Comparison of ENCODE assay signal across 31 cellular contexts in genomic region chr16:66373667-66374066, GRCh38. TPM values are rescaled to one million over a fixed set of nuclear protein-coding genes. Genes with fewer than 3 reads are reported as not detected.
DNase-seq lines count a peak whose midpoint lies in the region; ATAC-seq, FAIRE-seq and TF ChIP-seq lines count a peak whose summit lies in the region.
"Had no signal": no experiment of that assay in that cellular context is flagged by ENCODE, and none has a peak within 500 bp of the region (broad histone marks: within the 10 kb centered on the region; RNA-seq: fewer than 3 reads in every experiment).

No MANE protein-coding gene starts in this region.

- H3K9me3 ChIP-seq in HepG2 (ENCODE audit: low read length), result no peaks in the 10 kb centered on the region
- H3K9me3 ChIP-seq in right lobe of liver, result no peaks in the 10 kb centered on the region
- no peaks in the 10 kb centered on the region for H3K9me3 ChIP-seq in K562 (replicated peaks; ENCODE audit: control insufficient read depth, insufficient read depth, low read depth, low read length)
- H3K9me3 ChIP-seq in endothelial cell of umbilical vein (replicated peaks; ENCODE audit: control insufficient read depth, insufficient read depth, low read length), result no peaks in the 10 kb centered on the region
- no peaks in the 10 kb centered on the region for H3K9me3 ChIP-seq in subcutaneous abdominal adipose tissue (ENCODE audit: control insufficient read depth in 5 of 5, low read length in 5 of 5)
- H3K9me3 ChIP-seq: BE2C, BLaER1 had no signal

- no peak overlapping the region for H3K9ac ChIP-seq in HepG2 (ENCODE audit: insufficient read depth, low read depth, low read length)
- H3K9ac ChIP-seq in K562 (ENCODE audit: insufficient read depth in 1 of 2, low read depth in 2 of 2, low read length in 2 of 2), result no peak overlapping the region
- H3K9ac ChIP-seq in endothelial cell of umbilical vein (replicated peaks; ENCODE audit: extremely low read depth, insufficient read depth, low read length), result no peak overlapping the region
- H3K9ac ChIP-seq in subcutaneous abdominal adipose tissue (ENCODE audit: low read length in 5 of 5), result no peak overlapping the region
- H3K9ac ChIP-seq: BLaER1 had no signal

- POLR2A ChIA-PET in HepG2 (lab: Yijun Ruan, JAX), result no interaction called here
- POLR2A ChIA-PET in K562 (lab: Yijun Ruan, JAX), result no interaction called here
- POLR2A ChIA-PET in endothelial cell of umbilical vein (lab: Charles Lee), result no interaction called here

- TF ChIP-seq CTCF in HepG2 (CRISPR knock-in tag; IDR thresholded peaks at IDR 0.05), result no peak
- no peak for TF ChIP-seq CTCF in right lobe of liver (IDR thresholded peaks at IDR 0.05)
- TF ChIP-seq CTCF in K562 (IDR thresholded peaks at IDR 0.05 in 2 of 3, conservative IDR thresholded peaks at IDR 0.05 in 1 of 3; ENCODE audit: insufficient read depth in 2 of 3, low read depth in 1 of 3, low read length in 3 of 3), result no peak
- no peak for TF ChIP-seq CTCF in endothelial cell of umbilical vein (IDR thresholded peaks at IDR 0.05; ENCODE audit: extremely low read depth in 1 of 2, insufficient read depth in 1 of 2, low read depth in 1 of 2, low read length in 2 of 2)

- H3K4me3 ChIP-seq in HepG2 (replicated peaks in 1 of 3; ENCODE audit: insufficient read depth in 1 of 3, low read depth in 2 of 3, low read length in 3 of 3) (no peak overlapping the region), right lobe of liver (no peak overlapping the region), K562 (no peak overlapping the region), endothelial cell of umbilical vein (replicated peaks in 1 of 3; ENCODE audit: insufficient read depth in 1 of 3, low read depth in 1 of 3, low read length in 3 of 3) (no peak overlapping the region), subcutaneous abdominal adipose tissue (ENCODE audit: low read depth in 1 of 5, low read length in 5 of 5) (no peak overlapping the region)
- H3K4me3 ChIP-seq: BLaER1, GM12878 had no signal

- no peak for TF ChIP-seq EP300 in HepG2 (IDR thresholded peaks at IDR 0.05; ENCODE audit: low read depth in 2 of 2, low read length in 2 of 2)
- no peak for TF ChIP-seq EP300 in HepG2 (CRISPR knock-in tag; IDR thresholded peaks at IDR 0.05; ENCODE audit: borderline replicate concordance)
- no peak for TF ChIP-seq EP300 in K562 (IDR thresholded peaks at IDR 0.05; ENCODE audit: low read length)

- TF ChIP-seq POLR2A in HepG2 (IDR thresholded peaks at IDR 0.05; ENCODE audit: insufficient read depth in 1 of 2, low read depth in 2 of 2, low read length in 2 of 2) (no peak), right lobe of liver (IDR thresholded peaks at IDR 0.05) (no peak), K562 (conservative IDR thresholded peaks at IDR 0.05) (no peak), endothelial cell of umbilical vein (IDR thresholded peaks at IDR 0.05; ENCODE audit: low read depth, low read length) (no peak)

- FAIRE-seq in HepG2 (lab: Jason Lieb, UNC), result no peak
- FAIRE-seq in K562 (lab: Jason Lieb, UNC), result no peak
- FAIRE-seq in endothelial cell of umbilical vein (lab: Jason Lieb, UNC), result no peak
- FAIRE-seq: A204.1, GM12878, GM12892, GM18507 had no signal

- TF ChIP-seq RAD21 in HepG2 (CRISPR knock-in tag; IDR thresholded peaks at IDR 0.05) (no peak), K562 (CRISPR knock-in tag; conservative IDR thresholded peaks at IDR 0.05 in 1 of 2, IDR thresholded peaks at IDR 0.05 in 1 of 2) (no peak)

- intact Hi-C loops in HepG2 (cut with micrococcal nuclease; ENCODE audit: unreplicated experiment) (no loop called here), right lobe of liver (cut with DNase I) (no loop called here), K562 (cut with micrococcal nuclease) (no loop called here), endothelial cell of umbilical vein (cut with micrococcal nuclease) (no loop called here)

- no peaks in the 10 kb centered on the region for H3K9me1 ChIP-seq in K562 (ENCODE audit: control insufficient read depth, insufficient read depth, low read length)
- H3K9me1 ChIP-seq in endothelial cell of umbilical vein (replicated peaks; ENCODE audit: control insufficient read depth, extremely low read depth, insufficient read depth, low read length), result no peaks in the 10 kb centered on the region

- H3K36me3 ChIP-seq in HepG2 (replicated peaks in 1 of 2; ENCODE audit: control insufficient read depth in 1 of 2, insufficient read depth in 2 of 2, low read length in 2 of 2), result no peaks in the 10 kb centered on the region
- H3K36me3 ChIP-seq in right lobe of liver, result no peaks in the 10 kb centered on the region
- no peaks in the 10 kb centered on the region for H3K36me3 ChIP-seq in K562 (ENCODE audit: control insufficient read depth, insufficient read depth, low read length)
- H3K36me3 ChIP-seq in endothelial cell of umbilical vein (ENCODE audit: control insufficient read depth in 2 of 2, extremely low read depth in 1 of 2, insufficient read depth in 2 of 2, low read length in 2 of 2), result peaks cover 29 to 32% of the 10 kb centered on the region in 2 experiments
- H3K36me3 ChIP-seq in subcutaneous abdominal adipose tissue (ENCODE audit: control insufficient read depth in 5 of 5, insufficient read depth in 5 of 5, low read length in 5 of 5), result peaks cover 0 to 7% (median 4%) of the 10 kb centered on the region in 5 donors
- H3K36me3 ChIP-seq: BE2C, BLaER1 had no signal

- BruUV-seq in HepG2 (replicated peaks; lab: Mats Ljungman, UMichigan) (no TSS peak), K562 (replicated peaks; lab: Mats Ljungman, UMichigan) (no TSS peak), endothelial cell of umbilical vein (replicated peaks; lab: Mats Ljungman, UMichigan) (no TSS peak)

- DNase-seq in HepG2 (ENCODE audit: low spot score), result no peak
- no peak for DNase-seq in right lobe of liver
- no peak for DNase-seq in K562 (ENCODE audit: extremely low read depth in 1 of 4, low spot score in 3 of 4)
- DNase-seq in endothelial cell of umbilical vein (ENCODE audit: low read depth, low spot score), result no peak
- DNase-seq in effector CD4-positive, alpha-beta T cell, result no peak
- DNase-seq: 8988T; ACHN; BE2C; C1 segment of cervical spinal cord; CD4-positive, alpha-beta memory T cell; CD4-positive, CD25-positive, alpha-beta regulatory T cell; CD8-positive, alpha-beta memory T cell; COR-L47; DMS 273 treated with DMSO at 0.1 percent for 48 hours; DMS153; DMS79; DND-41; EL; GDM1 had no signal

- in situ Hi-C loops in HepG2 (cut with HindIII; ENCODE audit: extremely low pct_ligation_motif_present, low pct_unique_long_range_greater_than_20kb), result no loop called here
- in situ Hi-C loops in K562 (cut with MboI), result no loop called here

- H3K4me2 ChIP-seq in HepG2 (ENCODE audit: low read depth, low read length) (no peak overlapping the region), K562 (ENCODE audit: insufficient read depth, low read length) (no peak overlapping the region), endothelial cell of umbilical vein (ENCODE audit: insufficient read depth, low read length) (no peak overlapping the region)
- H3K4me2 ChIP-seq: BLaER1 had no signal

- dilution Hi-C loops in endothelial cell of umbilical vein (cut with MboI; ENCODE audit: extremely low pct_ligation_motif_present, low sequenced_read_pairs), result no loop called here

- H3K4me1 ChIP-seq in HepG2 (ENCODE audit: insufficient read depth, low read length), result peaks cover 41% of the 10 kb centered on the region
- peaks cover 0 to 7% (median 0%) of the 10 kb centered on the region in 4 donors for H3K4me1 ChIP-seq in right lobe of liver
- H3K4me1 ChIP-seq in K562 (replicated peaks in 1 of 2; ENCODE audit: control insufficient read depth in 2 of 2, insufficient read depth in 2 of 2, low read length in 2 of 2), result no peaks in the 10 kb centered on the region; a peak in 1 of 5 replicates
- H3K4me1 ChIP-seq in endothelial cell of umbilical vein (ENCODE audit: control insufficient read depth, extremely low read depth, insufficient read depth, low read length), result peaks cover 96% of the 10 kb centered on the region
- peaks cover 0 to 86% (median 14%) of the 10 kb centered on the region in 5 donors for H3K4me1 ChIP-seq in subcutaneous abdominal adipose tissue (ENCODE audit: control insufficient read depth in 5 of 5, insufficient read depth in 5 of 5, low read length in 5 of 5)
- H3K4me1 ChIP-seq: BE2C had no signal

- H3K27ac ChIP-seq in HepG2 (ENCODE audit: extremely low read length, insufficient read depth, low read length) (no peak overlapping the region), right lobe of liver (no peak overlapping the region), K562 (ENCODE audit: extremely low read depth, low read depth, low read length) (no peak overlapping the region), endothelial cell of umbilical vein (ENCODE audit: insufficient read depth, low read depth, low read length) (peak overlapping the region; percentile 49), subcutaneous abdominal adipose tissue (ENCODE audit: low read depth, low read length) (peak overlapping the region; percentile 19)
- H3K27ac ChIP-seq: BLaER1 had no signal

- H4K20me1 ChIP-seq in HepG2 (ENCODE audit: insufficient read depth, low read length) (no peaks in the 10 kb centered on the region), K562 (replicated peaks; ENCODE audit: control insufficient read depth, insufficient read depth, low read length) (peaks cover 3% of the 10 kb centered on the region; the same call in 1 of the 2 replicates), endothelial cell of umbilical vein (replicated peaks; ENCODE audit: control insufficient read depth, extremely low read depth, insufficient read depth, low read length) (no peaks in the 10 kb centered on the region)
- H4K20me1 ChIP-seq: BLaER1 had no signal

- CTCF ChIA-PET in HepG2 (lab: Yijun Ruan, JAX; ENCODE audit: low intra/inter-chr PET ratio, low total read pairs), result no interaction called here
- CTCF ChIA-PET in K562 (lab: Yijun Ruan, JAX; ENCODE audit: low intra/inter-chr PET ratio), result no interaction called here
- CTCF ChIA-PET in endothelial cell of umbilical vein (lab: Charles Lee), result interaction anchor here (1.1 to 3.6 kb wide), 4 partner anchors 8 to 33 kb away, joined by 3 to 30 read pairs (median 6); no protein-coding TSS in a partner anchor

- no peak for ATAC-seq in HepG2
- no peak for ATAC-seq in right lobe of liver
- no peak for ATAC-seq in K562
- no peak for ATAC-seq in HG03280 (IDR thresholded peaks at IDR 0.05; ENCODE audit: unreplicated experiment)
- ATAC-seq in HG03196 (IDR thresholded peaks at IDR 0.05; ENCODE audit: unreplicated experiment), result no peak

- no peak overlapping the region for H2AFZ ChIP-seq in HepG2 (ENCODE audit: low read length)
- no peak overlapping the region for H2AFZ ChIP-seq in K562 (ENCODE audit: low read depth, low read length)
- H2AFZ ChIP-seq in endothelial cell of umbilical vein (ENCODE audit: low read depth, low read length), result no peak overlapping the region

- H3K27me3 ChIP-seq in HepG2 (ENCODE audit: control insufficient read depth in 1 of 2, insufficient read depth in 2 of 2, low read length in 2 of 2), result peaks cover 8 to 12% of the 10 kb centered on the region in 2 experiments; a peak in 4 of 5 replicates
- H3K27me3 ChIP-seq in right lobe of liver, result no peaks in the 10 kb centered on the region
- peaks cover 4 to 11% of the 10 kb centered on the region in 2 experiments; a peak in 2 of 5 replicates for H3K27me3 ChIP-seq in K562 (ENCODE audit: control insufficient read depth in 2 of 2, insufficient read depth in 2 of 2, low read length in 2 of 2)
- no peaks in the 10 kb centered on the region for H3K27me3 ChIP-seq in endothelial cell of umbilical vein (ENCODE audit: control insufficient read depth in 2 of 2, insufficient read depth in 2 of 2, low read length in 2 of 2)
- H3K27me3 ChIP-seq in subcutaneous abdominal adipose tissue (ENCODE audit: control insufficient read depth in 5 of 5, insufficient read depth in 4 of 5, low read length in 5 of 5), result peaks cover 0 to 3% (median 0%) of the 10 kb centered on the region in 5 donors
- H3K27me3 ChIP-seq: BE2C, BLaER1 had no signal

- 17% methylated on average over 5 of the region's 5 CpGs for WGBS in HepG2 (ENCODE audit: low lambda C conversion rate)
- WGBS in right lobe of liver (ENCODE audit: insufficient coverage, low coverage, low lambda C conversion rate, missing lambda C conversion rate), result 68% methylated on average over 4 of the region's 5 CpGs
- 0% methylated on average over 5 of the region's 5 CpGs for WGBS in K562 (ENCODE audit: insufficient coverage, low coverage, missing lambda C conversion rate)

- H3K79me2 ChIP-seq in HepG2 (ENCODE audit: insufficient read depth, low read length) (no peaks in the 10 kb centered on the region), K562 (ENCODE audit: control insufficient read depth, insufficient read depth, low read length) (no peaks in the 10 kb centered on the region), endothelial cell of umbilical vein (ENCODE audit: control insufficient read depth, insufficient read depth, low read length) (peaks cover 81% of the 10 kb centered on the region)

RNA-seq across cellular contexts. Expression of gene CDH5, which starts 7.2 kb away (rescaled TPM):
- total RNA-seq in HepG2 (2016; rRNA removed; fragmentation: Illumina TruSeq; extraction: Trizol) (0.34 and 0.71 TPM in 2 replicates), right lobe of liver (10 to 100 TPM in 5 of 6 experiments, 1 to 10 TPM in 1; 9.0 to 25.7 (median 15.4) TPM), K562 (2014; rRNA removed) (not detected in 2 replicates), K562 (2014; rRNA removed; fragmentation: Illumina TruSeq; extraction: Trizol) (not detected in 2 replicates), K562 (2015; rRNA removed; fragmentation: Illumina TruSeq; extraction: Trizol) (not detected in 2 replicates), K562 (2021) (0.04 TPM in 1 of 2 replicates, not detected in the other), endothelial cell of umbilical vein (765 and 804 TPM in 2 replicates)
- total RNA-seq in HepG2 (2016; cell fraction: cytosol; rRNA removed; fragmentation: Illumina TruSeq; extraction: Trizol; ENCODE audit: low read depth), result not detected in 2 replicates
- total RNA-seq in HepG2 (2016; cell fraction: insoluble cytoplasmic fraction; rRNA removed; fragmentation: Illumina TruSeq; extraction: Trizol), result 0.37 and 0.46 TPM in 2 replicates
- total RNA-seq in HepG2 (2016; cell fraction: membrane; rRNA removed; fragmentation: Illumina TruSeq; extraction: Trizol), result 0.15 and 0.24 TPM in 2 replicates
- total RNA-seq in HepG2 (2016; cell fraction: nucleus; rRNA removed; fragmentation: Illumina TruSeq; extraction: Trizol), result 0.53 and 0.99 TPM in 2 replicates
- polyA plus RNA-seq in HepG2 (2011; rRNA removed) (1.0 and 1.1 TPM in 2 replicates), K562 (2011; rRNA removed) (not detected in 2 replicates), K562 (2014; fragmentation: Illumina TruSeq; extraction: Trizol) (not detected in 2 replicates), K562 (2014; fragmentation: Nextera tagmentation; extraction: Ambion mirVana) (not detected), K562 (2014; rRNA removed) (not detected in 2 replicates), endothelial cell of umbilical vein (815 and 836 TPM in 2 replicates)
- 0.85 and 1.1 TPM in 2 replicates for polyA plus RNA-seq in HepG2 (2011; cell fraction: cytosol; rRNA removed)
- polyA plus RNA-seq in HepG2 (2011; cell fraction: nucleus; rRNA removed), result 0.78 and 1.3 TPM in 2 replicates
- 0.63 and 2.2 TPM in 2 replicates for polyA plus RNA-seq in HepG2 (2012)
- 0.03 and 0.07 TPM in 2 replicates for polyA plus RNA-seq in HepG2 (2016; cell fraction: cytosol; fragmentation: Illumina TruSeq; extraction: Trizol; ENCODE audit: low read depth)
- 0.11 and 0.25 TPM in 2 replicates for polyA plus RNA-seq in HepG2 (2016; cell fraction: insoluble cytoplasmic fraction; fragmentation: Illumina TruSeq; extraction: Trizol; ENCODE audit: low read depth)
- polyA plus RNA-seq in HepG2 (2016; cell fraction: membrane; fragmentation: Illumina TruSeq; extraction: Trizol; ENCODE audit: low read depth), result 0.09 and 0.19 TPM in 2 replicates
- polyA plus RNA-seq in HepG2 (2016; cell fraction: nucleus; fragmentation: Illumina TruSeq; extraction: Trizol; ENCODE audit: insufficient read depth, low read depth), result 0.67 and 0.83 TPM in 2 replicates
- 1.8 and 2.9 TPM in 2 replicates for polyA minus RNA-seq in HepG2 (2011; rRNA and poly(A)+ RNA removed; ENCODE audit: low replicate concordance)
- polyA minus RNA-seq in HepG2 (2011; cell fraction: cytosol; rRNA and poly(A)+ RNA removed), result 0.35 and 1.8 TPM in 2 replicates
- polyA minus RNA-seq in HepG2 (2011; cell fraction: nucleus; rRNA and poly(A)+ RNA removed), result 0.99 and 3.0 TPM in 2 replicates
- total RNA-seq in K562 (2011; cell fraction: chromatin; rRNA removed; ENCODE audit: low replicate concordance), result not detected in 2 replicates
- not detected in 2 replicates for total RNA-seq in K562 (2011; cell fraction: nucleolus; rRNA removed)
- not detected in 2 replicates for total RNA-seq in K562 (2011; cell fraction: nucleoplasm; rRNA removed)
- 0.04 and 0.06 TPM in 2 replicates for polyA plus RNA-seq in K562 (2011; cell fraction: cytosol; rRNA removed)
- polyA plus RNA-seq in K562 (2011; cell fraction: nucleus; rRNA removed), result not detected in 2 replicates
- not detected in 2 replicates for polyA plus RNA-seq in K562 (2012)
- polyA minus RNA-seq in K562 (2011; rRNA and poly(A)+ RNA removed), result not detected in 2 replicates
- not detected in 2 replicates for polyA minus RNA-seq in K562 (2011; cell fraction: cytosol; rRNA and poly(A)+ RNA removed)
- polyA minus RNA-seq in K562 (2011; cell fraction: nucleus; rRNA and poly(A)+ RNA removed), result not detected in 2 replicates
- polyA plus RNA-seq in endothelial cell of umbilical vein (2011; cell fraction: cytosol; rRNA removed), result 612 and 674 TPM in 2 replicates
- 968 and 1,022 TPM in 2 replicates for polyA plus RNA-seq in endothelial cell of umbilical vein (2011; cell fraction: nucleus; rRNA removed)
- 660 and 706 TPM in 2 replicates for polyA plus RNA-seq in endothelial cell of umbilical vein (2012)
- 1,106 and 1,227 TPM in 2 replicates for polyA minus RNA-seq in endothelial cell of umbilical vein
- 1.3 TPM for polyA minus RNA-seq in endothelial cell of umbilical vein (2011; cell fraction: cytosol; rRNA and poly(A)+ RNA removed)
- polyA minus RNA-seq in endothelial cell of umbilical vein (2011; cell fraction: nucleus; rRNA and poly(A)+ RNA removed), result 678 and 739 TPM in 2 replicates
- total RNA-seq: CD4-positive, alpha-beta memory T cell; CD4-positive, CD25-positive, alpha-beta regulatory T cell; CD8-positive, alpha-beta memory T cell; G401; GM12878 had no signal
- polyA plus RNA-seq: AG04450; CD4-positive, alpha-beta memory T cell; CD4-positive, CD25-positive, alpha-beta regulatory T cell; CD8-positive, alpha-beta memory T cell; GM12878 had no signal

RNA-seq across cellular contexts. Expression of gene BEAN1, which starts 53.4 kb away (rescaled TPM):
- total RNA-seq in HepG2 (2016; rRNA removed; fragmentation: Illumina TruSeq; extraction: Trizol) (0.29 and 0.53 TPM in 2 replicates), right lobe of liver (under 1 TPM in 3 of 6 experiments, not detected in 3; 0.09 to 0.26 (median 0.10) TPM), K562 (2014; rRNA removed) (not detected in 2 replicates), K562 (2014; rRNA removed; fragmentation: Illumina TruSeq; extraction: Trizol) (not detected in 2 replicates), K562 (2015; rRNA removed; fragmentation: Illumina TruSeq; extraction: Trizol) (not detected in 2 replicates), K562 (2021) (not detected in 2 replicates), endothelial cell of umbilical vein (not detected in 2 replicates)
- total RNA-seq in HepG2 (2016; cell fraction: cytosol; rRNA removed; fragmentation: Illumina TruSeq; extraction: Trizol; ENCODE audit: low read depth), result 1.9 TPM in 2 replicates
- 0.25 and 0.54 TPM in 2 replicates for total RNA-seq in HepG2 (2016; cell fraction: insoluble cytoplasmic fraction; rRNA removed; fragmentation: Illumina TruSeq; extraction: Trizol)
- total RNA-seq in HepG2 (2016; cell fraction: membrane; rRNA removed; fragmentation: Illumina TruSeq; extraction: Trizol), result 0.56 and 1.5 TPM in 2 replicates
- total RNA-seq in HepG2 (2016; cell fraction: nucleus; rRNA removed; fragmentation: Illumina TruSeq; extraction: Trizol), result 0.65 TPM in 1 of 2 replicates, not detected in the other
- polyA plus RNA-seq in HepG2 (2011; rRNA removed) (1.4 and 3.9 TPM in 2 replicates), K562 (2011; rRNA removed) (not detected in 2 replicates), K562 (2014; fragmentation: Illumina TruSeq; extraction: Trizol) (not detected in 2 replicates), K562 (2014; fragmentation: Nextera tagmentation; extraction: Ambion mirVana) (not detected), K562 (2014; rRNA removed) (not detected in 2 replicates), endothelial cell of umbilical vein (not detected in 2 replicates)
- 2.0 and 2.5 TPM in 2 replicates for polyA plus RNA-seq in HepG2 (2011; cell fraction: cytosol; rRNA removed)
- 3.4 and 5.2 TPM in 2 replicates for polyA plus RNA-seq in HepG2 (2011; cell fraction: nucleus; rRNA removed)
- polyA plus RNA-seq in HepG2 (2012), result 1.6 and 4.4 TPM in 2 replicates
- 2.9 and 4.2 TPM in 2 replicates for polyA plus RNA-seq in HepG2 (2016; cell fraction: cytosol; fragmentation: Illumina TruSeq; extraction: Trizol; ENCODE audit: low read depth)
- 0.10 TPM in 1 of 2 replicates, not detected in the other for polyA plus RNA-seq in HepG2 (2016; cell fraction: insoluble cytoplasmic fraction; fragmentation: Illumina TruSeq; extraction: Trizol; ENCODE audit: low read depth)
- polyA plus RNA-seq in HepG2 (2016; cell fraction: membrane; fragmentation: Illumina TruSeq; extraction: Trizol; ENCODE audit: low read depth), result 2.4 and 2.8 TPM in 2 replicates
- 0.81 and 1.1 TPM in 2 replicates for polyA plus RNA-seq in HepG2 (2016; cell fraction: nucleus; fragmentation: Illumina TruSeq; extraction: Trizol; ENCODE audit: insufficient read depth, low read depth)
- 0.21 and 3.5 TPM in 2 replicates for polyA minus RNA-seq in HepG2 (2011; rRNA and poly(A)+ RNA removed; ENCODE audit: low replicate concordance)
- polyA minus RNA-seq in HepG2 (2011; cell fraction: cytosol; rRNA and poly(A)+ RNA removed), result 1.7 TPM in 1 of 2 replicates, not detected in the other
- polyA minus RNA-seq in HepG2 (2011; cell fraction: nucleus; rRNA and poly(A)+ RNA removed), result 1.5 and 1.9 TPM in 2 replicates
- not detected in 2 replicates for total RNA-seq in K562 (2011; cell fraction: chromatin; rRNA removed; ENCODE audit: low replicate concordance)
- total RNA-seq in K562 (2011; cell fraction: nucleolus; rRNA removed), result not detected in 2 replicates
- not detected in 2 replicates for total RNA-seq in K562 (2011; cell fraction: nucleoplasm; rRNA removed)
- not detected in 2 replicates for polyA plus RNA-seq in K562 (2011; cell fraction: cytosol; rRNA removed)
- not detected in 2 replicates for polyA plus RNA-seq in K562 (2011; cell fraction: nucleus; rRNA removed)
- 0.11 TPM in 1 of 2 replicates, not detected in the other for polyA plus RNA-seq in K562 (2012)
- not detected in 2 replicates for polyA minus RNA-seq in K562 (2011; rRNA and poly(A)+ RNA removed)
- polyA minus RNA-seq in K562 (2011; cell fraction: cytosol; rRNA and poly(A)+ RNA removed), result not detected in 2 replicates
- not detected in 2 replicates for polyA minus RNA-seq in K562 (2011; cell fraction: nucleus; rRNA and poly(A)+ RNA removed)
- 0.03 TPM in 1 of 2 replicates, not detected in the other for polyA plus RNA-seq in endothelial cell of umbilical vein (2011; cell fraction: cytosol; rRNA removed)
- polyA plus RNA-seq in endothelial cell of umbilical vein (2011; cell fraction: nucleus; rRNA removed), result not detected in 2 replicates
- polyA plus RNA-seq in endothelial cell of umbilical vein (2012), result 0.21 TPM in 1 of 2 replicates, not detected in the other
- polyA minus RNA-seq in endothelial cell of umbilical vein, result not detected in 2 replicates
- not detected for polyA minus RNA-seq in endothelial cell of umbilical vein (2011; cell fraction: cytosol; rRNA and poly(A)+ RNA removed)
- not detected in 2 replicates for polyA minus RNA-seq in endothelial cell of umbilical vein (2011; cell fraction: nucleus; rRNA and poly(A)+ RNA removed)
- total RNA-seq: A673; CD4-positive, alpha-beta memory T cell; CD4-positive, CD25-positive, alpha-beta regulatory T cell; CD8-positive, alpha-beta memory T cell; Daoy; G401; GM12878 had no signal
- polyA plus RNA-seq: AG04450, GM12878 had no signal

Comparison
In these comparisons a context has a peak if more than half of its experiments do, and no peak if none do; other contexts are left out.
1. H3K27ac ChIP-seq: peak in endothelial cell of umbilical vein (single experiment) and subcutaneous abdominal adipose tissue (single experiment); none in HepG2 (single experiment), right lobe of liver (0 of 3) and K562 (single experiment).
2. RNA of gene CDH5, which starts 7.2 kb away (total RNA-seq): 765 to 804 TPM in endothelial cell of umbilical vein; 9.0 to 25.7 TPM in right lobe of liver, 0.15 to 0.99 TPM in HepG2 and 0.04 TPM in K562; every median in the first group is over 10 times any median in the second.
3. Of the 241 proteins assayed by ChIP-seq in both HepG2 and K562: peak only in HepG2: none; only in K562: ADNP; in both: none; in neither: 239; mixed calls (peak in some experiments, not most) for 1.